Comparison of ENCODE assay signal across 9 cellular contexts in genomic region chr12:1531654-1532366, GRCh38.
DNase-seq lines count a peak whose midpoint lies in the region; TF ChIP-seq lines count a peak whose summit lies in the region.
"Had no signal": no experiment of that assay in that cellular context is flagged by ENCODE, and none has a peak within 500 bp of the region (broad histone marks: within the 10 kb centered on the region; RNA-seq: fewer than 3 reads in every experiment).

No MANE protein-coding gene starts in this region.

- no peaks in the 10 kb centered on the region for H3K36me3 Mint-ChIP-seq in IgD-negative memory B cell

- H3K4me3 Mint-ChIP-seq in IgD-negative memory B cell: peak overlapping the region; percentile 82 to 95 (median 88)

- H3K27me3 Mint-ChIP-seq in IgD-negative memory B cell: peaks cover 56% of the 10 kb centered on the region

- H3K9me3 ChIP-seq in ectodermal cell (ENCODE audit: control insufficient read depth, low read length) (no peaks in the 10 kb centered on the region), parathyroid adenoma (ENCODE audit: control insufficient read depth, low read length) (no peaks in the 10 kb centered on the region)

- H3K79me2 ChIP-seq in parathyroid adenoma: no peaks in the 10 kb centered on the region

- H3K4me1 Mint-ChIP-seq in IgD-negative memory B cell: peaks cover 20 to 24% (median 23%) of the 10 kb centered on the region in 3 donors

- WGBS in ectodermal cell, 2 experiments: 70 to 71% methylated on average over 26 of the region's 26 CpGs

- in situ Hi-C loops in KBM-7 (cut with MboI; ENCODE audit: low pct_unique_long_range_greater_than_20kb, low sequenced_read_pairs): no loop called here

- H3K4me2 ChIP-seq in parathyroid adenoma (ENCODE audit: low read length): no peak overlapping the region

- no peak for TF ChIP-seq CTCF in parathyroid adenoma (IDR thresholded peaks at IDR 0.05)

- H3K9ac ChIP-seq in parathyroid adenoma: no peak overlapping the region

- H3K36me3 ChIP-seq in ectodermal cell (ENCODE audit: control insufficient read depth, insufficient read depth, low read length) (no peaks in the 10 kb centered on the region), parathyroid adenoma (ENCODE audit: control insufficient read depth, insufficient read depth, low read length) (no peaks in the 10 kb centered on the region)

- peaks cover 15% of the 10 kb centered on the region for H3K4me1 ChIP-seq in ectodermal cell (ENCODE audit: control insufficient read depth, insufficient read depth, low read length)
- H3K4me1 ChIP-seq in parathyroid adenoma: peaks cover 8% of the 10 kb centered on the region

- DNase-seq in EH (ENCODE audit: low read depth) (peak; percentile 46), kidney tubule cell (ENCODE audit: low spot score) (no peak), KBM-7 (no peak), DMS79 (lab: John Stamatoyannopoulos, UW) (no peak)
- DNase-seq in activated effector memory CD4-positive, alpha-beta T cell treated with Interleukin-2 at 50 U/mL for 16 hours: no peak

- peak overlapping the region; percentile 87 for H2AFZ ChIP-seq in parathyroid adenoma

- H3K27ac ChIP-seq in ectodermal cell (ENCODE audit: insufficient read depth, low read depth, low read length, poor library complexity, severe bottlenecking) (no peak overlapping the region), parathyroid adenoma (no peak overlapping the region)
- H3K27ac ChIP-seq: epithelial cell of prostate had no signal

- H3K27me3 ChIP-seq in ectodermal cell (ENCODE audit: control insufficient read depth, insufficient read depth, low read length, poor library complexity, severe bottlenecking) (peaks cover 66% of the 10 kb centered on the region), parathyroid adenoma (ENCODE audit: control insufficient read depth, insufficient read depth, low read length) (no peaks in the 10 kb centered on the region)

- peak overlapping the region in 2 of 3 donors; percentile 6 to 64 for H3K27ac Mint-ChIP-seq in IgD-negative memory B cell

- no peaks in the 10 kb centered on the region for H3K9me3 Mint-ChIP-seq in IgD-negative memory B cell

- peak overlapping the region; percentile 50 for H3K4me3 ChIP-seq in ectodermal cell (ENCODE audit: insufficient read depth, low read depth, low read length)
- H3K4me3 ChIP-seq in parathyroid adenoma (ENCODE audit: low read depth, low read length): no peak overlapping the region
